16 cellular contexts compared by ENCODE assay signal in genomic region chr2:128782411-128783192, GRCh38.
DNase-seq lines count a peak whose midpoint lies in the region; ATAC-seq and TF ChIP-seq lines count a peak whose summit lies in the region.
"Had no signal": no experiment of that assay in that cellular context is flagged by ENCODE, and none has a peak within 500 bp of the region (broad histone marks: within the 10 kb centered on the region; RNA-seq: fewer than 3 reads in every experiment).

No MANE protein-coding gene starts in this region.

- WGBS in esophagus muscularis mucosa = 87% methylated on average over 6 of the region's 6 CpGs
- WGBS in neuronal stem cell (ENCODE audit: extremely low coverage in 2 of 2, insufficient read length in 2 of 2, insufficient replicate concordance in 1 of 2), 2 donors = no CpG with 5 or more reads among the region's 6 CpGs

- DNase-seq in CD14-positive monocyte (ENCODE audit: low spot score) (peak; percentile 29), D341Med (ENCODE audit: low spot score) (peak; percentile 5), esophagus muscularis mucosa (ENCODE audit: extremely low spot score) (peak; percentile 82), neuronal stem cell (ENCODE audit: low spot score) (no peak), kidney glomerular epithelial cell (lab: John Stamatoyannopoulos, UW) (no peak), NCI-H2081 treated with DMSO at 0.1 percent for 48 hours (lab: John Stamatoyannopoulos, UW) (no peak)
- DNase-seq: DMS153, NCI-H1092, NCI-H345, NCI-H69, PC-3 had no signal

- no peak overlapping the region for H2BK12ac ChIP-seq in neuronal stem cell (ENCODE audit: low read length)

- TF ChIP-seq CTCF in CD14-positive monocyte (IDR thresholded peaks at IDR 0.05) = no peak
- no peak for TF ChIP-seq CTCF in esophagus muscularis mucosa (IDR thresholded peaks at IDR 0.05)

- H2BK5ac ChIP-seq in neuronal stem cell (ENCODE audit: low read length) = no peak overlapping the region

- peaks cover 0 to 8% (median 7%) of the 10 kb centered on the region in 4 donors for H3K4me1 ChIP-seq in esophagus muscularis mucosa
- peaks cover 4 to 11% of the 10 kb centered on the region in 2 donors for H3K4me1 ChIP-seq in neuronal stem cell (ENCODE audit: control insufficient read depth in 2 of 2, insufficient read depth in 1 of 2, low read depth in 1 of 2, low read length in 2 of 2)

- no peak overlapping the region for H3K4me3 Mint-ChIP-seq in CD14-positive monocyte

- peak overlapping the region; percentile 41 for H2BK120ac ChIP-seq in neuronal stem cell (ENCODE audit: low read depth, low read length)

- peaks cover 0 to 5% (median 2%) of the 10 kb centered on the region in 3 donors for H3K27me3 Mint-ChIP-seq in CD14-positive monocyte (ENCODE audit: low read depth in 3 of 3)

- no peak for TF ChIP-seq POLR2A in esophagus muscularis mucosa (IDR thresholded peaks at IDR 0.05; ENCODE audit: low read depth)

- no peak overlapping the region for H2AFZ ChIP-seq in neuronal stem cell (ENCODE audit: low read length)

- H3K4me2 ChIP-seq in neuronal stem cell (ENCODE audit: insufficient read depth, low read length, poor library complexity, severe bottlenecking) = no peak overlapping the region
- H3K4me2 ChIP-seq: BLaER1, KMS-11 had no signal

- H3K9me3 ChIP-seq in esophagus muscularis mucosa = no peaks in the 10 kb centered on the region
- H3K9me3 ChIP-seq in neuronal stem cell (replicated peaks in 1 of 2; ENCODE audit: control insufficient read depth in 2 of 2, insufficient read depth in 1 of 2, low read depth in 1 of 2, low read length in 2 of 2) = peaks cover 0 to 3% of the 10 kb centered on the region in 2 donors
- H3K9me3 ChIP-seq: BLaER1 had no signal

- no peak overlapping the region for H3K27ac ChIP-seq in esophagus muscularis mucosa (replicated peaks in 1 of 4)
- no peak overlapping the region for H3K27ac ChIP-seq in neuronal stem cell (replicated peaks; ENCODE audit: low read length)
- H3K27ac ChIP-seq: BLaER1, KMS-11 had no signal

- H3K27ac Mint-ChIP-seq in CD14-positive monocyte = no peak overlapping the region

- intact Hi-C loops in CD14-positive monocyte (cut with micrococcal nuclease) = no loop called here
- intact Hi-C loops in esophagus muscularis mucosa (cut with DNase I) = no loop called here

- peaks cover 0 to 16% (median 0%) of the 10 kb centered on the region in 4 donors for H3K27me3 ChIP-seq in esophagus muscularis mucosa
- no peaks in the 10 kb centered on the region for H3K27me3 ChIP-seq in neuronal stem cell (ENCODE audit: control insufficient read depth in 3 of 3, insufficient read depth in 3 of 3, low read depth in 1 of 3, low read length in 3 of 3)
- H3K27me3 ChIP-seq: BLaER1 had no signal

- peaks cover 3% of the 10 kb centered on the region for H3K79me1 ChIP-seq in neuronal stem cell (ENCODE audit: low read depth, low read length)

- peak overlapping the region; percentile 67 for H3K18ac ChIP-seq in neuronal stem cell (ENCODE audit: low read length)

- H3K4ac ChIP-seq in neuronal stem cell (ENCODE audit: low read length) = no peak overlapping the region

- no peak overlapping the region for H4K91ac ChIP-seq in neuronal stem cell (ENCODE audit: low read depth, low read length, poor library complexity)

- ATAC-seq in GM18907 (IDR thresholded peaks at IDR 0.05; ENCODE audit: unreplicated experiment) (no peak), HG03159 (IDR thresholded peaks at IDR 0.05; ENCODE audit: unreplicated experiment) (no peak)
- ATAC-seq: HepG2, PC-3 had no signal

- H3K4me1 Mint-ChIP-seq in CD14-positive monocyte = no peaks in the 10 kb centered on the region

- no peak for TF ChIP-seq EP300 in esophagus muscularis mucosa (IDR thresholded peaks at IDR 0.05)

- peak overlapping the region; percentile 55 for H3K9ac ChIP-seq in neuronal stem cell (ENCODE audit: low read depth, low read length, poor library complexity)
- H3K9ac ChIP-seq: BLaER1, KMS-11 had no signal

- no peak overlapping the region for H4K8ac ChIP-seq in neuronal stem cell (ENCODE audit: low read depth, low read length)

- H2AK5ac ChIP-seq in neuronal stem cell (ENCODE audit: low read depth, low read length) = peak overlapping the region; percentile 67

- H3K4me3 ChIP-seq in esophagus muscularis mucosa (no peak overlapping the region), neuronal stem cell (ENCODE audit: low read length in 2 of 2) (no peak overlapping the region)
- H3K4me3 ChIP-seq: BLaER1 had no signal

- peaks cover 0 to 3% (median 0%) of the 10 kb centered on the region in 7 donors for H3K9me3 Mint-ChIP-seq in CD14-positive monocyte

- peak overlapping the region; percentile 63 for H3K23ac ChIP-seq in neuronal stem cell (ENCODE audit: low read depth, low read length, poor library complexity)

- H3K36me3 Mint-ChIP-seq in CD14-positive monocyte = no peaks in the 10 kb centered on the region

- H3K36me3 ChIP-seq in esophagus muscularis mucosa (no peaks in the 10 kb centered on the region), neuronal stem cell (replicated peaks in 1 of 2; ENCODE audit: control insufficient read depth in 2 of 2, insufficient read depth in 2 of 2, low read length in 2 of 2) (no peaks in the 10 kb centered on the region)
- H3K36me3 ChIP-seq: BLaER1 had no signal

- peak overlapping the region; percentile 77 for H2BK15ac ChIP-seq in neuronal stem cell (ENCODE audit: low read length)

- H3K14ac ChIP-seq in neuronal stem cell (ENCODE audit: low read length) = no peak overlapping the region

Comparison
In these comparisons a context has a peak if more than half of its experiments do, and no peak if none do; other contexts are left out.
1. DNase-seq: peak in CD14-positive monocyte (single experiment), D341Med (single experiment) and esophagus muscularis mucosa (single experiment); none in neuronal stem cell (single experiment), kidney glomerular epithelial cell (single experiment) and NCI-H2081 treated with DMSO at 0.1 percent for 48 hours (single experiment).